ENCODE assay signal across 24 cellular contexts in the genomic region with DNA sequence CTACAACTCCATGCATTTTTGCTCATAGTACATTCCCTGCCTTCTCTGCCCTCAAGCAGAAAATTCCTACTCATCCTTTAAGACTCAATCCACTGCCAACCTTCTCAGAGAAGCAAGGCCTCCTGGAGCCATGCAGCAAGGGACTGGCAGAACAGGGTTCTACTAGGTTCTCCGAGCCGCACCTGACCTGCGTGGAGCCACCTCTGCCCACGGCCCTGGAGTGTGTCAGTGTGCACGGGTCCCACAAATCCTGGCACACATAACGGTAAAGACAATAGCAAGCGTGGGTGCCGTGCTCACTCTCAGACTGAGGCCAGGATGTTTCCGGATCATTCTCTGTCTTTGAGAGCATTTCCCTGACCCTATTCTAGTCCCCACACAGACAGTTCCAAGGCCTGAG. TPM values are rescaled to one million over a fixed set of nuclear protein-coding genes. Genes with fewer than 3 reads are reported as not detected.
DNase-seq lines count a peak whose midpoint lies in the region; ATAC-seq and TF ChIP-seq lines count a peak whose summit lies in the region.
"Had no signal": no experiment of that assay in that cellular context is flagged by ENCODE, and none has a peak within 500 bp of the region (broad histone marks: within the 10 kb centered on the region; RNA-seq: fewer than 3 reads in every experiment).

No MANE protein-coding gene starts in this region.

- no peaks in the 10 kb centered on the region for H3F3A ChIP-seq in SK-N-SH (replicated peaks; ENCODE audit: insufficient read depth)
- H3F3A ChIP-seq in neural progenitor cell (ENCODE audit: low read depth): peaks cover 17% of the 10 kb centered on the region

- H3K4me2 ChIP-seq in SK-N-SH (peak overlapping the region; percentile 21; the same call in 1 of the 2 replicates), neural progenitor cell (no peak overlapping the region)

- H3K9ac ChIP-seq in SK-N-SH (no peak overlapping the region), neural progenitor cell (no peak overlapping the region)
- H3K9ac ChIP-seq: BLaER1 treated with 17β-estradiol and CSF1 and Interleukin-3, amounts not matched to agents 10 nM and 100 nM; GM23248 had no signal

- H3K27me3 Mint-ChIP-seq in neural progenitor cell (ENCODE audit: insufficient read depth, low read depth): peaks cover 17% of the 10 kb centered on the region

- 4% methylated on average over 7 of the region's 9 CpGs for WGBS in SK-N-SH (ENCODE audit: low lambda C conversion rate)

- ATAC-seq in SK-N-SH treated with all-trans-retinoic acid at 6 μM for 48 hours: no peak
- ATAC-seq: GM12878, HCT116 had no signal

- H4K20me1 ChIP-seq in SK-N-SH (ENCODE audit: insufficient read depth) (no peaks in the 10 kb centered on the region), neural progenitor cell (ENCODE audit: low read depth) (no peaks in the 10 kb centered on the region)
- H4K20me1 ChIP-seq: BLaER1 treated with 17β-estradiol and CSF1 and Interleukin-3, amounts not matched to agents 10 nM and 100 nM had no signal

- TF ChIP-seq RAD21 in SK-N-SH (IDR thresholded peaks at IDR 0.05; ENCODE audit: low read length): no peak

- peaks cover 6% of the 10 kb centered on the region for H3K9me3 Mint-ChIP-seq in neural progenitor cell
- H3K9me3 Mint-ChIP-seq: CD4-positive, alpha-beta T cell; H9 had no signal

- no peak overlapping the region for H3K4me3 Mint-ChIP-seq in neural progenitor cell
- H3K4me3 Mint-ChIP-seq: CD14-positive monocyte; CD4-positive, alpha-beta T cell; CD8-positive, alpha-beta memory T cell; H9 had no signal

- H3K27me3 ChIP-seq in SK-N-SH (ENCODE audit: insufficient read depth) (peaks cover 32% of the 10 kb centered on the region; the same call in 1 of the 2 replicates), neural progenitor cell (peaks cover 32% of the 10 kb centered on the region), uterus (peaks cover 0 to 3% of the 10 kb centered on the region in 2 donors)

- H3K36me3 ChIP-seq in SK-N-SH (replicated peaks in 1 of 2; ENCODE audit: control insufficient read depth in 1 of 2, insufficient read depth in 2 of 2, low read length in 1 of 2) (no peaks in the 10 kb centered on the region), neural progenitor cell (no peaks in the 10 kb centered on the region), uterus (no peaks in the 10 kb centered on the region)
- H3K36me3 ChIP-seq: BE2C; BLaER1 treated with 17β-estradiol and CSF1 and Interleukin-3, amounts not matched to agents 10 nM and 100 nM had no signal

- peaks cover 64% of the 10 kb centered on the region for H3K4me1 Mint-ChIP-seq in neural progenitor cell
- H3K4me1 Mint-ChIP-seq: CD14-positive monocyte; CD8-positive, alpha-beta memory T cell had no signal

- H3K4me1 ChIP-seq in SK-N-SH (ENCODE audit: control insufficient read depth in 1 of 2, insufficient read depth in 2 of 2, low read depth in 1 of 2, low read length in 1 of 2): no peaks in the 10 kb centered on the region; a peak in 1 of 4 replicates
- peaks cover 50% of the 10 kb centered on the region for H3K4me1 ChIP-seq in neural progenitor cell
- H3K4me1 ChIP-seq in uterus: no peaks in the 10 kb centered on the region
- H3K4me1 ChIP-seq: BE2C had no signal

- DNase-seq in SK-N-SH: no peak
- no peak for DNase-seq in neural progenitor cell (ENCODE audit: low spot score)
- DNase-seq in ureter (ENCODE audit: low spot score): peak; percentile 5
- no peak for DNase-seq in NCI-H1092 treated with DMSO at 0.1 percent for 48 hours (lab: John Stamatoyannopoulos, UW)
- no peak for DNase-seq in uterus
- DNase-seq in anterior cingulate cortex (lab: John Stamatoyannopoulos, UW): no peak
- DNase-seq: ACHN; AML-193; BE2C; CD4-positive, alpha-beta T cell; CD8-positive, alpha-beta memory T cell; DMS 273 treated with DMSO at 0.1 percent for 48 hours; DMS79; EL; GDM1; GM23248; H9 had no signal

- no peak for TF ChIP-seq EP300 in SK-N-SH (IDR thresholded peaks at IDR 0.05; ENCODE audit: borderline replicate concordance in 1 of 2, low read depth in 1 of 2, low read length in 1 of 2)

- H3K27ac Mint-ChIP-seq in neural progenitor cell: peak overlapping the region; percentile 9
- H3K27ac Mint-ChIP-seq: CD14-positive monocyte; CD4-positive, alpha-beta T cell; CD8-positive, alpha-beta memory T cell; H9 had no signal

- no peak overlapping the region for H3K27ac ChIP-seq in SK-N-SH (ENCODE audit: low read depth in 2 of 2, low read length in 1 of 2)
- no peak overlapping the region for H3K27ac ChIP-seq in neural progenitor cell
- no peak overlapping the region for H3K27ac ChIP-seq in uterus
- H3K27ac ChIP-seq: 22Rv1; BLaER1 treated with 17β-estradiol and CSF1 and Interleukin-3, amounts not matched to agents 10 nM and 100 nM; GM23248 had no signal

- no peaks in the 10 kb centered on the region for H3K36me3 Mint-ChIP-seq in neural progenitor cell
- H3K36me3 Mint-ChIP-seq: CD14-positive monocyte; CD8-positive, alpha-beta memory T cell had no signal

- TF ChIP-seq POLR2A in uterus (IDR thresholded peaks at IDR 0.05): no peak

- H2AFZ ChIP-seq in SK-N-SH (ENCODE audit: low read depth) (no peak overlapping the region), neural progenitor cell (replicated peaks) (no peak overlapping the region)
- H2AFZ ChIP-seq: GM23248 had no signal

- no peak for TF ChIP-seq CTCF in SK-N-SH (IDR thresholded peaks at IDR 0.05)
- no peak for TF ChIP-seq CTCF in neural progenitor cell (IDR thresholded peaks at IDR 0.05)
- TF ChIP-seq CTCF in uterus (IDR thresholded peaks at IDR 0.05): no peak

- H3K9me3 ChIP-seq in SK-N-SH (no peaks in the 10 kb centered on the region), neural progenitor cell (ENCODE audit: low read depth) (no peaks in the 10 kb centered on the region), uterus (no peaks in the 10 kb centered on the region)
- H3K9me3 ChIP-seq: BE2C; BLaER1 treated with 17β-estradiol and CSF1 and Interleukin-3, amounts not matched to agents 10 nM and 100 nM had no signal

- intact Hi-C loops in uterus (cut with DNase I; ENCODE audit: low total_unique reads): no loop called here

- H3K9me2 ChIP-seq in SK-N-SH: no peaks in the 10 kb centered on the region

- no peaks in the 10 kb centered on the region for H3K79me2 ChIP-seq in SK-N-SH (ENCODE audit: insufficient read depth)
- H3K79me2 ChIP-seq in neural progenitor cell (ENCODE audit: low read depth): no peaks in the 10 kb centered on the region

- H3K4me3 ChIP-seq in SK-N-SH (ENCODE audit: low read depth in 2 of 2, low read length in 1 of 2) (no peak overlapping the region), neural progenitor cell (no peak overlapping the region), uterus (no peak overlapping the region)
- H3K4me3 ChIP-seq: BLaER1 treated with 17β-estradiol and CSF1 and Interleukin-3, amounts not matched to agents 10 nM and 100 nM; GM12878; GM23248 had no signal

- CTCF ChIA-PET in SK-N-SH (lab: Yijun Ruan, JAX): no interaction called here

- POLR2A ChIA-PET in SK-N-SH (lab: Yijun Ruan, JAX): no interaction called here

TF ChIP-seq in SK-N-SH, 30 proteins besides CTCF, POLR2A, EP300 and RAD21 (continues in another document):
- TF ChIP-seq FOXJ3 (CRISPR knock-in tag; IDR thresholded peaks at IDR 0.05) (no peak), MEF2A (IDR thresholded peaks at IDR 0.05; ENCODE audit: borderline replicate concordance, low read depth) (no peak), SIN3A (IDR thresholded peaks at IDR 0.05; ENCODE audit: borderline replicate concordance, low read depth, low read length) (no peak), TCF12 (IDR thresholded peaks at IDR 0.05) (no peak)
- TF ChIP-seq, protein P1, sequence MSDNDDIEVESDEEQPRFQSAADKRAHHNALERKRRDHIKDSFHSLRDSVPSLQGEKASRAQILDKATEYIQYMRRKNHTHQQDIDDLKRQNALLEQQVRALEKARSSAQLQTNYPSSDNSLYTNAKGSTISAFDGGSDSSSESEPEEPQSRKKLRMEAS (IDR thresholded peaks at IDR 0.05; ENCODE audit: low read depth): no peak
- TF ChIP-seq, protein P2, sequence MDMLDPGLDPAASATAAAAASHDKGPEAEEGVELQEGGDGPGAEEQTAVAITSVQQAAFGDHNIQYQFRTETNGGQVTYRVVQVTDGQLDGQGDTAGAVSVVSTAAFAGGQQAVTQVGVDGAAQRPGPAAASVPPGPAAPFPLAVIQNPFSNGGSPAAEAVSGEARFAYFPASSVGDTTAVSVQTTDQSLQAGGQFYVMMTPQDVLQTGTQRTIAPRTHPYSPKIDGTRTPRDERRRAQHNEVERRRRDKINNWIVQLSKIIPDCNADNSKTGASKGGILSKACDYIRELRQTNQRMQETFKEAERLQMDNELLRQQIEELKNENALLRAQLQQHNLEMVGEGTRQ (IDR thresholded peaks at IDR 0.05; ENCODE audit: borderline replicate concordance, low read depth, low read length): no peak

TF ChIP-seq in SK-N-SH treated with all-trans-retinoic acid at 6 μM for 48 hours, 23 proteins besides CTCF, POLR2A, EP300 and RAD21 (continues in another document):
- no peak for TF ChIP-seq BACH2 (CRISPR knock-in tag; IDR thresholded peaks at IDR 0.05; ENCODE audit: borderline replicate concordance)
- no peak for TF ChIP-seq ARNTL (CRISPR knock-in tag; IDR thresholded peaks at IDR 0.05; ENCODE audit: borderline replicate concordance, low read depth)
- no peak for TF ChIP-seq ZNF8 (CRISPR knock-in tag; IDR thresholded peaks at IDR 0.05)
- no peak for TF ChIP-seq ZNF70 (CRISPR knock-in tag; IDR thresholded peaks at IDR 0.05)

RNA-seq across cellular contexts. Expression of a gene that starts 30.0 kb away (rescaled TPM):
- polyA plus RNA-seq in SK-N-SH (2012; rRNA removed): not detected in 2 replicates
- polyA plus RNA-seq in SK-N-SH (2012; cell fraction: cytosol; rRNA removed): not detected in 2 replicates
- polyA plus RNA-seq in SK-N-SH (2012; cell fraction: nucleus; rRNA removed): not detected in 2 replicates
- total RNA-seq in neural progenitor cell (ENCODE audit: low replicate concordance): 3.3 and 4.7 TPM in 2 replicates
- not detected for total RNA-seq in ureter
- total RNA-seq in uterus: not detected
- total RNA-seq: CD4-positive, alpha-beta T cell; CD8-positive, alpha-beta memory T cell; GM12878; GM23248; H4 had no signal
- polyA plus RNA-seq: CD14-positive monocyte; CD8-positive, alpha-beta memory T cell; GM12878; GM23248 had no signal
